ENCODE assay signal across 9 cellular contexts in genomic region chr14:21039059-21039422, GRCh38. TPM values are rescaled to one million over a fixed set of nuclear protein-coding genes. Genes with fewer than 3 reads are reported as not detected.
DNase-seq lines count a peak whose midpoint lies in the region; ATAC-seq and TF ChIP-seq lines count a peak whose summit lies in the region.
"Had no signal": no experiment of that assay in that cellular context is flagged by ENCODE, and none has a peak within 500 bp of the region (broad histone marks: within the 10 kb centered on the region; RNA-seq: fewer than 3 reads in every experiment).

No MANE protein-coding gene starts in this region.

- H3K27ac Mint-ChIP-seq in GM23338, result peak overlapping the region; percentile 33; the same call in 1 of the 2 replicates
- H3K27ac Mint-ChIP-seq: activated CD8-positive, alpha-beta memory T cell treated with anti-CD3 and anti-CD28 coated beads, Interleukin-2, amount 10 ng/mL, durations not matched to agents 7 days and 5 days had no signal

- H3K27ac ChIP-seq in GM23338 (ENCODE audit: low read depth) (no peak overlapping the region), sigmoid colon (peak overlapping the region; percentile 74 to 86 (median 80))

- peaks cover 16% of the 10 kb centered on the region for H3K27me3 Mint-ChIP-seq in GM23338 (ENCODE audit: insufficient read depth, low read depth, poor library complexity)

- 0 out of 3 replicates have a peak overlapping the region, but pooled peaks have one; percentile 33 for H3K4me3 Mint-ChIP-seq in GM23338
- H3K4me3 Mint-ChIP-seq: activated CD8-positive, alpha-beta memory T cell treated with anti-CD3 and anti-CD28 coated beads, Interleukin-2, amount 10 ng/mL, durations not matched to agents 7 days and 5 days had no signal

- H4K20me1 ChIP-seq in GM23338 (replicated peaks; ENCODE audit: insufficient read depth), result no peaks in the 10 kb centered on the region

- 6 to 45% methylated on average over 7 of the region's 7 CpGs for WGBS in sigmoid colon, 2 donors

- ATAC-seq in GM23338 (peak; percentile 95), GM21528 (IDR thresholded peaks at IDR 0.05; ENCODE audit: low FRiP score, unreplicated experiment) (no peak)
- ATAC-seq: activated CD8-positive, alpha-beta memory T cell treated with anti-CD3 and anti-CD28 coated beads, Interleukin-2, amount 10 ng/mL, durations not matched to agents 7 days and 5 days had no signal

- H3K27me3 ChIP-seq in GM23338 (ENCODE audit: insufficient read depth) (no peaks in the 10 kb centered on the region), sigmoid colon (no peaks in the 10 kb centered on the region)

- in situ Hi-C loops in astrocyte of the spinal cord (cut with HindIII; ENCODE audit: low sequenced_read_pairs), result no loop called here

- H3K36me3 ChIP-seq in GM23338 (ENCODE audit: insufficient read depth), result no peaks in the 10 kb centered on the region
- H3K36me3 ChIP-seq in sigmoid colon, result no peaks in the 10 kb centered on the region

- DNase-seq in GM23338 (ENCODE audit: low spot score) (peak; percentile 80), astrocyte of the spinal cord (ENCODE audit: low read depth, low spot score) (peak; percentile 35), iPS-NIHi11 (ENCODE audit: low spot score) (peak; percentile 54), sigmoid colon (peak; percentile 97), D341Med (ENCODE audit: low spot score) (no peak)
- no peak for DNase-seq in activated CD8-positive, alpha-beta memory T cell treated with anti-CD3 and anti-CD28 coated beads, Interleukin-2, amount 50 U/mL, for 48 hours
- DNase-seq in activated naive CD4-positive, alpha-beta T cell treated with anti-CD3 and anti-CD28 coated beads, Interleukin-2, amount 50 U/mL, for 16 hours, result no peak
- DNase-seq: activated CD8-positive, alpha-beta memory T cell treated with anti-CD3 and anti-CD28 coated beads, Interleukin-2, amount 10 ng/mL, durations not matched to agents 7 days and 5 days had no signal

- H3K36me3 Mint-ChIP-seq in GM23338 (ENCODE audit: low read depth), result no peaks in the 10 kb centered on the region; the same call in 2 of the 3 replicates
- H3K36me3 Mint-ChIP-seq: activated CD8-positive, alpha-beta memory T cell treated with anti-CD3 and anti-CD28 coated beads, Interleukin-2, amount 10 ng/mL, durations not matched to agents 7 days and 5 days had no signal

- peak overlapping the region; percentile 44 for H3K4me2 ChIP-seq in GM23338

- peak overlapping the region; percentile 33; the same call in 1 of the 2 replicates for H2AFZ ChIP-seq in GM23338

- peaks cover 26% of the 10 kb centered on the region for H3K4me1 Mint-ChIP-seq in GM23338
- H3K4me1 Mint-ChIP-seq: activated CD8-positive, alpha-beta memory T cell treated with anti-CD3 and anti-CD28 coated beads, Interleukin-2, amount 10 ng/mL, durations not matched to agents 7 days and 5 days had no signal

- H3K9me3 ChIP-seq in sigmoid colon, result no peaks in the 10 kb centered on the region

- H3K9me2 ChIP-seq in GM23338 (ENCODE audit: insufficient read depth), result no peaks in the 10 kb centered on the region

- no peaks in the 10 kb centered on the region for H3K79me2 ChIP-seq in GM23338 (replicated peaks; ENCODE audit: insufficient read depth)

- TF ChIP-seq EP300 in sigmoid colon (IDR thresholded peaks at IDR 0.05), result peak in 1 of 4 donors; percentile 15

- TF ChIP-seq CTCF in GM23338 (conservative IDR thresholded peaks at IDR 0.05; ENCODE audit: low read depth in 2 of 2) (no peak), astrocyte of the spinal cord (IDR thresholded peaks at IDR 0.05; ENCODE audit: low read depth, low read length) (no peak), sigmoid colon (IDR thresholded peaks at IDR 0.05) (no peak)

- H3K4me3 ChIP-seq in GM23338, result peak overlapping the region; percentile 12; the same call in 1 of the 2 replicates
- no peak overlapping the region for H3K4me3 ChIP-seq in astrocyte of the spinal cord (ENCODE audit: low read depth, low read length)
- H3K4me3 ChIP-seq in sigmoid colon, result peak overlapping the region in 1 of 4 donors; percentile 13

- H3K9me3 Mint-ChIP-seq in GM23338, result no peaks in the 10 kb centered on the region; the same call in 2 of the 3 replicates

- TF ChIP-seq POLR2A in sigmoid colon (IDR thresholded peaks at IDR 0.05), result no peak

- no peaks in the 10 kb centered on the region for H3F3A ChIP-seq in GM23338 (replicated peaks; ENCODE audit: low read depth)

- H3K4me1 ChIP-seq in GM23338 (ENCODE audit: insufficient read depth) (peaks cover 10% of the 10 kb centered on the region), sigmoid colon (peaks cover 0 to 38% (median 24%) of the 10 kb centered on the region in 4 donors)

- intact Hi-C loops in sigmoid colon (cut with DNase I), result loop anchor here (2.0 kb wide), 1 partner anchor 14 kb away; the partner anchor contains the start of gene NDRG2

TF ChIP-seq in GM23338, 12 proteins besides CTCF, POLR2A, EP300 and RAD21 (continues in another document):
- TF ChIP-seq, protein P1, sequence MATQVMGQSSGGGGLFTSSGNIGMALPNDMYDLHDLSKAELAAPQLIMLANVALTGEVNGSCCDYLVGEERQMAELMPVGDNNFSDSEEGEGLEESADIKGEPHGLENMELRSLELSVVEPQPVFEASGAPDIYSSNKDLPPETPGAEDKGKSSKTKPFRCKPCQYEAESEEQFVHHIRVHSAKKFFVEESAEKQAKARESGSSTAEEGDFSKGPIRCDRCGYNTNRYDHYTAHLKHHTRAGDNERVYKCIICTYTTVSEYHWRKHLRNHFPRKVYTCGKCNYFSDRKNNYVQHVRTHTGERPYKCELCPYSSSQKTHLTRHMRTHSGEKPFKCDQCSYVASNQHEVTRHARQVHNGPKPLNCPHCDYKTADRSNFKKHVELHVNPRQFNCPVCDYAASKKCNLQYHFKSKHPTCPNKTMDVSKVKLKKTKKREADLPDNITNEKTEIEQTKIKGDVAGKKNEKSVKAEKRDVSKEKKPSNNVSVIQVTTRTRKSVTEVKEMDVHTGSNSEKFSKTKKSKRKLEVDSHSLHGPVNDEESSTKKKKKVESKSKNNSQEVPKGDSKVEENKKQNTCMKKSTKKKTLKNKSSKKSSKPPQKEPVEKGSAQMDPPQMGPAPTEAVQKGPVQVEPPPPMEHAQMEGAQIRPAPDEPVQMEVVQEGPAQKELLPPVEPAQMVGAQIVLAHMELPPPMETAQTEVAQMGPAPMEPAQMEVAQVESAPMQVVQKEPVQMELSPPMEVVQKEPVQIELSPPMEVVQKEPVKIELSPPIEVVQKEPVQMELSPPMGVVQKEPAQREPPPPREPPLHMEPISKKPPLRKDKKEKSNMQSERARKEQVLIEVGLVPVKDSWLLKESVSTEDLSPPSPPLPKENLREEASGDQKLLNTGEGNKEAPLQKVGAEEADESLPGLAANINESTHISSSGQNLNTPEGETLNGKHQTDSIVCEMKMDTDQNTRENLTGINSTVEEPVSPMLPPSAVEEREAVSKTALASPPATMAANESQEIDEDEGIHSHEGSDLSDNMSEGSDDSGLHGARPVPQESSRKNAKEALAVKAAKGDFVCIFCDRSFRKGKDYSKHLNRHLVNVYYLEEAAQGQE (IDR thresholded peaks at IDR 0.05; ENCODE audit: unreplicated experiment), result no peak

RNA-seq across cellular contexts. Expression of gene RNASE7, which starts 3.1 kb away (rescaled TPM):
- not detected in 2 replicates for total RNA-seq in GM23338 (2014; rRNA removed; shearing (Covaris generic))
- polyA plus RNA-seq in GM23338 (2016; fragmentation: Nextera tagmentation; extraction: Ambion mirVana) (not detected in 2 replicates), sigmoid colon (under 1 TPM in 1 of 3 donors, not detected in 2; 0.10 TPM)
- not detected for total RNA-seq in sigmoid colon
- total RNA-seq: activated CD8-positive, alpha-beta memory T cell treated with anti-CD3 and anti-CD28 coated beads, Interleukin-2, amount 10 ng/mL, durations not matched to agents 7 days and 5 days had no signal

RNA-seq across cellular contexts. Expression of gene RNASE13, which starts 4.4 kb away (rescaled TPM):
- total RNA-seq in GM23338 (2014; rRNA removed; shearing (Covaris generic)), result not detected in 2 replicates
- polyA plus RNA-seq in GM23338 (2016; fragmentation: Nextera tagmentation; extraction: Ambion mirVana) (not detected in 2 replicates), sigmoid colon (not detected)
- not detected for total RNA-seq in sigmoid colon
- total RNA-seq: activated CD8-positive, alpha-beta memory T cell treated with anti-CD3 and anti-CD28 coated beads, Interleukin-2, amount 10 ng/mL, durations not matched to agents 7 days and 5 days had no signal

RNA-seq across cellular contexts. Expression of gene TPPP2, which starts 9.0 kb away (rescaled TPM):
- total RNA-seq in GM23338 (2014; rRNA removed; shearing (Covaris generic)), result not detected in 2 replicates
- polyA plus RNA-seq in GM23338 (2016; fragmentation: Nextera tagmentation; extraction: Ambion mirVana) (not detected in 2 replicates), sigmoid colon (under 1 TPM in 1 of 3 donors, not detected in 2; 0.36 TPM)
- total RNA-seq in sigmoid colon, result not detected
- total RNA-seq: activated CD8-positive, alpha-beta memory T cell treated with anti-CD3 and anti-CD28 coated beads, Interleukin-2, amount 10 ng/mL, durations not matched to agents 7 days and 5 days had no signal

RNA-seq across cellular contexts. Expression of gene NDRG2, which starts 14.2 kb away (rescaled TPM):
- 15.2 and 20.6 TPM in 2 replicates for total RNA-seq in GM23338 (2014; rRNA removed; shearing (Covaris generic))
- polyA plus RNA-seq in GM23338 (2016; fragmentation: Nextera tagmentation; extraction: Ambion mirVana), result 8.8 and 10.5 TPM in 2 replicates
- total RNA-seq in sigmoid colon, result 100 to 1,000 TPM; 184 to 276 (median 235) TPM
- polyA plus RNA-seq in sigmoid colon, result 100 to 1,000 TPM; 114 to 199 (median 141) TPM

RNA-seq across cellular contexts. Expression of gene RNASE8, which starts 18.6 kb away (rescaled TPM):
- not detected in 2 replicates for total RNA-seq in GM23338 (2014; rRNA removed; shearing (Covaris generic))
- polyA plus RNA-seq in GM23338 (2016; fragmentation: Nextera tagmentation; extraction: Ambion mirVana), result not detected in 2 replicates
- not detected for total RNA-seq in sigmoid colon
- not detected for polyA plus RNA-seq in sigmoid colon
- total RNA-seq: activated CD8-positive, alpha-beta memory T cell treated with anti-CD3 and anti-CD28 coated beads, Interleukin-2, amount 10 ng/mL, durations not matched to agents 7 days and 5 days had no signal

Comparison
In these comparisons a context has a peak if more than half of its experiments do, and no peak if none do; other contexts are left out.
1. DNase-seq: peak in GM23338 (single experiment), astrocyte of the spinal cord (single experiment), iPS-NIHi11 (single experiment) and sigmoid colon (single experiment); none in activated CD8-positive, alpha-beta memory T cell treated with anti-CD3 and anti-CD28 coated beads, Interleukin-2, amount 50 U/mL, for 48 hours (single experiment), activated naive CD4-positive, alpha-beta T cell treated with anti-CD3 and anti-CD28 coated beads, Interleukin-2, amount 50 U/mL, for 16 hours (single experiment) and D341Med (single experiment).